ENCODE assay signal across 8 cellular contexts in the genomic region with DNA sequence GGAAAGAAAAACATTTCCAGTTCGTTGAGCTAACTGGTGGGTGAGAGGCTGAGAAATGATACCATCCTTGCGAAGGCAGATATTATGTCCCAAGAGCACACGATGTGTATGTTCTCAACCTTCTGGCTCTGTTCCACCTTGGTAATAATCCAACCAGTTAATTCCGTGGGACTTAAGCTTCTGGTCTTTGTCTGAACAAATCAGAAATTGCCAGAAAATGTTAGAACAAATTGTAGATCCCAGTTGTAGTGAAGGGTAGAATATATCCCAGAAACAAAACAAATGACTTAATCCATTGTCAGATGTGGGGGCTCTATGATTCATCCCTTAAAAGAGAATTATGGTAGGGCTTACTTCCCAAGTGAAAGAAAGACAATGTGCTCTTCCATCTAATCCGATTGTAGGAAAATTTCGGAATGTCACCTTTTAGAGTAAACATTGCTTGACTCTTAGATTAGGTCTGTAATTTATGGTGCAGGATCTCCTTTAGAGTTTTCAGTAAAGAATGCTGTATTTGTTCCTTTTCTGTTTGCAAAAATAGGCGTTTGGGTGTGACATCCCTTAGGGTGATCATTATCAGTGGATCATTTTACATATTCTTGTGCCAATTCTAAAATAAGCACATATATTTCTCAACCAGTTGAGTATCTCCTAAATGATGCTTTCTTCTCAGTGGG.
A peak's percentile ranks its signal among the peaks of the same experiment; 100 is the strongest.
DNase-seq lines count a peak whose midpoint lies in the region; ATAC-seq, FAIRE-seq and TF ChIP-seq lines count a peak whose summit lies in the region.

No MANE protein-coding gene starts in this region.

- no peak for TF ChIP-seq POLR2A in A549 (IDR thresholded peaks at IDR 0.05; ENCODE audit: low read length)

- in situ Hi-C loops in GM13977 (cut with MboI; ENCODE audit: low pct_unique_long_range_greater_than_20kb, low sequenced_read_pairs, unreplicated experiment), result no loop called here

- no peaks in the 10 kb centered on the region for H3K27me3 Mint-ChIP-seq in activated naive CD8-positive, alpha-beta T cell treated with anti-CD3 and anti-CD28 coated beads, Interleukin-2, amount 10 ng/mL, durations not matched to agents 7 days and 5 days

- CTCF ChIA-PET in A549 (lab: Yijun Ruan, JAX), result interaction anchor here (0.7 to 2.0 kb wide), 13 partner anchors 15 to 167 kb away, joined by 3 to 10 read pairs (median 4); no protein-coding TSS in a partner anchor
- CTCF ChIA-PET in HEK293 (lab: Yijun Ruan, JAX), result interaction anchor here (0.7 to 1.5 kb wide), 4 partner anchors 21 to 217 kb away, joined by 3 to 7 read pairs (median 4); no protein-coding TSS in a partner anchor

- 2% methylated on average over 7 of the region's 7 CpGs for WGBS in A549 (ENCODE audit: missing lambda C conversion rate)

- H3K27ac Mint-ChIP-seq in activated naive CD8-positive, alpha-beta T cell treated with anti-CD3 and anti-CD28 coated beads, Interleukin-2, amount 10 ng/mL, durations not matched to agents 7 days and 5 days, result peak overlapping the region; percentile 96

- DNase-seq in A549 (ENCODE audit: low read depth in 1 of 2, low spot score in 1 of 2) (peak in 1 of 2 experiments; percentile 84), 8988T (no peak), NAMALWA (ENCODE audit: low spot score) (no peak), GM13977 (ENCODE audit: low spot score) (no peak)
- no peak for DNase-seq in activated naive CD8-positive, alpha-beta T cell treated with anti-CD3 and anti-CD28 coated beads, Interleukin-2, amount 10 ng/mL, durations not matched to agents 7 days and 5 days

- 0 out of 5 replicates have a peak, but pooled peaks of 1 of the 2 experiments have one; percentile 1 for TF ChIP-seq RAD21 in A549 (conservative IDR thresholded peaks at IDR 0.05 in 1 of 2, IDR thresholded peaks at IDR 0.05 in 1 of 2)

- H3K36me3 ChIP-seq in HEK293 (ENCODE audit: control insufficient read depth in 2 of 2, insufficient read depth in 1 of 2, low read length in 2 of 2) (no peaks in the 10 kb centered on the region), iPS-20b (ENCODE audit: insufficient read depth, low read depth, low read length) (no peaks in the 10 kb centered on the region), stomach smooth muscle (ENCODE audit: control insufficient read depth in 2 of 2, insufficient read depth in 2 of 2, low read length in 2 of 2) (no peaks in the 10 kb centered on the region)

- POLR2A ChIA-PET in A549 (lab: Yijun Ruan, JAX), result interaction anchor here (0.7 to 3.0 kb wide), 13 partner anchors 21 to 245 kb away, joined by 3 to 27 read pairs (median 8); partner anchors contain the start of gene ZNF217
- POLR2A ChIA-PET in HEK293 (lab: Yijun Ruan, JAX), result interaction anchor here (0.6 to 1.4 kb wide), 2 partner anchors 90 to 177 kb away, joined by 4 to 5 read pairs; no protein-coding TSS in a partner anchor
- POLR2A ChIA-PET in activated naive CD8-positive, alpha-beta T cell treated with anti-CD3 and anti-CD28 coated beads, Interleukin-2, amount 10 ng/mL, durations not matched to agents 7 days and 5 days (lab: Charles Lee), result interaction anchor here (0.7 to 1.3 kb wide), 2 partner anchors 73 to 87 kb away, joined by 3 to 4 read pairs; no protein-coding TSS in a partner anchor

- H3K9ac ChIP-seq in iPS-20b (ENCODE audit: low read depth, low read length) (peak overlapping the region; percentile 38; the same call in 1 of the 2 replicates), stomach smooth muscle (ENCODE audit: low read length in 2 of 2) (peak overlapping the region in 1 of 2 donors; percentile 63)

- peaks cover 53% of the 10 kb centered on the region for H3K4me1 Mint-ChIP-seq in activated naive CD8-positive, alpha-beta T cell treated with anti-CD3 and anti-CD28 coated beads, Interleukin-2, amount 10 ng/mL, durations not matched to agents 7 days and 5 days

- no peak for TF ChIP-seq CTCF in A549 (IDR thresholded peaks at IDR 0.05)
- no peak for TF ChIP-seq CTCF in HEK293 (tag by site-specific recombination; IDR thresholded peaks at IDR 0.05)
- TF ChIP-seq CTCF in GM13977 (IDR thresholded peaks at IDR 0.05; ENCODE audit: extremely low read depth, insufficient read depth, missing control alignments), result no peak

- H3K9me3 ChIP-seq in A549, result no peaks in the 10 kb centered on the region
- no peaks in the 10 kb centered on the region for H3K9me3 ChIP-seq in HEK293 (ENCODE audit: control insufficient read depth, insufficient read depth, low read depth, low read length)
- no peaks in the 10 kb centered on the region for H3K9me3 ChIP-seq in iPS-20b (ENCODE audit: insufficient read depth, low read depth, low read length)
- no peaks in the 10 kb centered on the region for H3K9me3 ChIP-seq in stomach smooth muscle (ENCODE audit: control insufficient read depth in 2 of 2, low read length in 2 of 2)

- H3K9me3 Mint-ChIP-seq in activated naive CD8-positive, alpha-beta T cell treated with anti-CD3 and anti-CD28 coated beads, Interleukin-2, amount 10 ng/mL, durations not matched to agents 7 days and 5 days, result peaks cover 6% of the 10 kb centered on the region

- H3K4me3 ChIP-seq in A549, result peak overlapping the region; percentile 28; the same call in 2 of the 3 replicates
- no peak overlapping the region for H3K4me3 ChIP-seq in HEK293 (ENCODE audit: low read depth, low read length)
- peak overlapping the region; percentile 48; the same call in 1 of the 2 replicates for H3K4me3 ChIP-seq in iPS-20b (ENCODE audit: low read length)
- H3K4me3 ChIP-seq in stomach smooth muscle (ENCODE audit: low read length in 2 of 2), result peak overlapping the region; percentile 1 to 56

- H3K36me3 Mint-ChIP-seq in activated naive CD8-positive, alpha-beta T cell treated with anti-CD3 and anti-CD28 coated beads, Interleukin-2, amount 10 ng/mL, durations not matched to agents 7 days and 5 days, result peaks cover 17% of the 10 kb centered on the region

- H3K27ac ChIP-seq in A549, result peak overlapping the region; percentile 93 to 97
- H3K27ac ChIP-seq in HEK293 (ENCODE audit: extremely low read depth, low read depth, low read length), result peak overlapping the region; percentile 82
- no peak overlapping the region for H3K27ac ChIP-seq in iPS-20b (ENCODE audit: low read length)
- H3K27ac ChIP-seq in stomach smooth muscle (ENCODE audit: low read length), result peak overlapping the region; percentile 63

- FAIRE-seq in A549 (lab: Jason Lieb, UNC), result no peak

- peak overlapping the region; percentile 89 for H3K4me2 ChIP-seq in A549

- H3K4me3 Mint-ChIP-seq in activated naive CD8-positive, alpha-beta T cell treated with anti-CD3 and anti-CD28 coated beads, Interleukin-2, amount 10 ng/mL, durations not matched to agents 7 days and 5 days, result peak overlapping the region; percentile 87

- ATAC-seq in A549, result peak; percentile 46 to 49; a peak in 4 of 6 replicates
- ATAC-seq in activated naive CD8-positive, alpha-beta T cell treated with anti-CD3 and anti-CD28 coated beads, Interleukin-2, amount 10 ng/mL, durations not matched to agents 7 days and 5 days (ENCODE audit: low read depth), result no peak

- TF ChIP-seq EP300 in A549 (IDR thresholded peaks at IDR 0.05), result peak in 1 of 2 experiments; percentile 37; a peak in 1 of 5 replicates

- peaks cover 61% of the 10 kb centered on the region for H3K4me1 ChIP-seq in A549
- H3K4me1 ChIP-seq in HEK293 (ENCODE audit: control insufficient read depth, insufficient read depth, low read length), result peaks cover 22% of the 10 kb centered on the region
- H3K4me1 ChIP-seq in iPS-20b (ENCODE audit: insufficient read depth, low read length), result peaks cover 26% of the 10 kb centered on the region
- H3K4me1 ChIP-seq in stomach smooth muscle (ENCODE audit: control insufficient read depth, insufficient read depth, low read length), result peaks cover 5% of the 10 kb centered on the region

- H3K27me3 ChIP-seq in iPS-20b (ENCODE audit: insufficient read depth, low read length) (no peaks in the 10 kb centered on the region), stomach smooth muscle (ENCODE audit: control insufficient read depth in 1 of 2, insufficient read depth in 2 of 2, low read length in 2 of 2) (no peaks in the 10 kb centered on the region)

TF ChIP-seq in A549, 52 proteins besides CTCF, POLR2A, EP300 and RAD21 (continues in another document):
- TF ChIP-seq CEBPB (IDR thresholded peaks at IDR 0.05), result peak; percentile 12 to 73; a peak in 1 of 4 replicates
- TF ChIP-seq FOSL2 (IDR thresholded peaks at IDR 0.05), result no peak
- peak; percentile 71 for TF ChIP-seq FOSL2 (CRISPR knock-in tag; IDR thresholded peaks at IDR 0.05)
- peak; percentile 42; the same call in 1 of the 2 replicates for TF ChIP-seq ATOH8 (CRISPR knock-in tag; IDR thresholded peaks at IDR 0.05; ENCODE audit: low read depth)
- TF ChIP-seq EHMT2 (IDR thresholded peaks at IDR 0.05; ENCODE audit: low read depth), result no peak
- peak; percentile 61 for TF ChIP-seq JUNB (IDR thresholded peaks at IDR 0.05)

TF ChIP-seq in HEK293, 187 proteins besides CTCF, POLR2A, EP300 and RAD21 (continues in another document):
- TF ChIP-seq ZNF112 (tag by site-specific recombination; IDR thresholded peaks at IDR 0.05) (no peak), ZNF18 (tag by site-specific recombination; IDR thresholded peaks at IDR 0.05) (peak; percentile 15; the same call in 1 of the 2 replicates), ZXDB (tag by site-specific recombination; IDR thresholded peaks at IDR 0.05) (peak; percentile 85), TCF7L2 (IDR thresholded peaks at IDR 0.05; ENCODE audit: borderline replicate concordance, low read depth, low read length) (0 out of 2 replicates have a peak, but pooled peaks have one; percentile 26)
